24 cellular contexts compared by ENCODE assay signal in genomic region chr1:29800522-29800956, GRCh38.
A peak's percentile ranks its signal among the peaks of the same experiment; 100 is the strongest.
DNase-seq lines count a peak whose midpoint lies in the region; ATAC-seq and TF ChIP-seq lines count a peak whose summit lies in the region.
"Had no signal": no experiment of that assay in that cellular context is flagged by ENCODE, and none has a peak within 500 bp of the region (broad histone marks: within the 10 kb centered on the region; RNA-seq: fewer than 3 reads in every experiment).

No MANE protein-coding gene starts in this region.

- H3K79me2 ChIP-seq in PC-3 (ENCODE audit: low read length): no peaks in the 10 kb centered on the region

- H3K4me2 ChIP-seq in PC-3 (ENCODE audit: low read length) (no peak overlapping the region), neuronal stem cell (ENCODE audit: insufficient read depth, low read length, poor library complexity, severe bottlenecking) (no peak overlapping the region), mesenchymal stem cell (ENCODE audit: low read length, poor library complexity, severe bottlenecking) (no peak overlapping the region)

- TF ChIP-seq CTCF in PC-3 (conservative IDR thresholded peaks at IDR 0.05; ENCODE audit: low read depth, low read length) (no peak), epithelial cell of esophagus (IDR thresholded peaks at IDR 0.05; ENCODE audit: insufficient read depth, low read depth, low read length, missing control alignments) (no peak)

- H3K4ac ChIP-seq in neuronal stem cell (ENCODE audit: low read length) (no peak overlapping the region), mesenchymal stem cell (ENCODE audit: low read depth in 1 of 2, low read length in 2 of 2) (no peak overlapping the region)

- H3K27me3 ChIP-seq in PC-3 (ENCODE audit: low read length) (peaks cover 11% of the 10 kb centered on the region), neuronal stem cell (ENCODE audit: control insufficient read depth in 3 of 3, insufficient read depth in 3 of 3, low read depth in 1 of 3, low read length in 3 of 3) (peaks cover 0 to 4% (median 0%) of the 10 kb centered on the region in 3 experiments), mesenchymal stem cell (ENCODE audit: control insufficient read depth in 1 of 2, insufficient read depth in 1 of 2, low read length in 2 of 2) (peaks cover 3 to 40% of the 10 kb centered on the region in 2 experiments)
- H3K27me3 ChIP-seq: MG63 had no signal

- H3K9ac ChIP-seq in PC-3 (ENCODE audit: low read length) (no peak overlapping the region), neuronal stem cell (ENCODE audit: low read depth, low read length, poor library complexity) (no peak overlapping the region), mesenchymal stem cell (ENCODE audit: low read length) (no peak overlapping the region)

- no CpG with 5 or more reads among the region's 6 CpGs for WGBS in neuronal stem cell (ENCODE audit: extremely low coverage in 2 of 2, insufficient read length in 2 of 2, insufficient replicate concordance in 1 of 2), 2 donors
- WGBS in mesenchymal stem cell: 84% methylated on average over 6 of the region's 6 CpGs

- H3K18ac ChIP-seq in neuronal stem cell (ENCODE audit: low read length) (no peak overlapping the region), mesenchymal stem cell (ENCODE audit: low read depth in 1 of 2, low read length in 2 of 2) (no peak overlapping the region)

- H2BK5ac ChIP-seq in neuronal stem cell (ENCODE audit: low read length): no peak overlapping the region
- H2BK5ac ChIP-seq in mesenchymal stem cell (ENCODE audit: low read depth, low read length, poor library complexity, severe bottlenecking): no peak overlapping the region

- H2AK5ac ChIP-seq in neuronal stem cell (ENCODE audit: low read depth, low read length): no peak overlapping the region
- no peak overlapping the region for H2AK5ac ChIP-seq in mesenchymal stem cell (ENCODE audit: low read length, severe bottlenecking)

- H2AFZ ChIP-seq in PC-3 (ENCODE audit: low read length) (no peak overlapping the region), neuronal stem cell (ENCODE audit: low read length) (no peak overlapping the region), mesenchymal stem cell (ENCODE audit: low read depth, low read length) (no peak overlapping the region)

- intact Hi-C loops in PC-3 (cut with micrococcal nuclease): no loop called here
- intact Hi-C loops in posterior cingulate gyrus (cut with DNase I): no loop called here

- H4K8ac ChIP-seq in neuronal stem cell (ENCODE audit: low read depth, low read length) (no peak overlapping the region), mesenchymal stem cell (ENCODE audit: low read length) (no peak overlapping the region)

- no peak overlapping the region for H3K14ac ChIP-seq in neuronal stem cell (ENCODE audit: low read length)
- H3K14ac ChIP-seq in mesenchymal stem cell (ENCODE audit: low read length in 2 of 2): no peak overlapping the region

- CTCF ChIA-PET in PC-3 (lab: Charles Lee): no interaction called here

- H4K91ac ChIP-seq in neuronal stem cell (ENCODE audit: low read depth, low read length, poor library complexity) (no peak overlapping the region), mesenchymal stem cell (ENCODE audit: low read length) (no peak overlapping the region)

- H3K4me1 ChIP-seq in PC-3 (ENCODE audit: insufficient read depth, low read length) (peaks cover 3% of the 10 kb centered on the region; the same call in 1 of the 2 replicates), neuronal stem cell (ENCODE audit: control insufficient read depth in 2 of 2, insufficient read depth in 1 of 2, low read depth in 1 of 2, low read length in 2 of 2) (no peaks in the 10 kb centered on the region), mesenchymal stem cell (ENCODE audit: control insufficient read depth, insufficient read depth, low read depth, low read length) (no peaks in the 10 kb centered on the region)
- H3K4me1 ChIP-seq: left ventricle myocardium inferior, suprapubic skin had no signal

- H3K9me2 ChIP-seq in PC-3 (replicated peaks; ENCODE audit: low read length): no peaks in the 10 kb centered on the region

- no TSS peak for BruUV-seq in PC-3 (replicated peaks; lab: Mats Ljungman, UMichigan)

- H3K79me1 ChIP-seq in neuronal stem cell (ENCODE audit: low read depth, low read length) (no peaks in the 10 kb centered on the region), mesenchymal stem cell (replicated peaks; ENCODE audit: low read length, poor library complexity, severe bottlenecking) (no peaks in the 10 kb centered on the region)

- POLR2A ChIA-PET in PC-3 (lab: Charles Lee; ENCODE audit: unreplicated experiment): no interaction called here

- H3K23ac ChIP-seq in neuronal stem cell (ENCODE audit: low read depth, low read length, poor library complexity) (no peak overlapping the region), mesenchymal stem cell (ENCODE audit: low read length in 2 of 2) (no peak overlapping the region)

- H3K4me3 ChIP-seq in PC-3 (ENCODE audit: low read length) (no peak overlapping the region), epithelial cell of esophagus (ENCODE audit: low read length) (no peak overlapping the region), neuronal stem cell (ENCODE audit: low read length in 2 of 2) (no peak overlapping the region), mesenchymal stem cell (ENCODE audit: insufficient read depth in 1 of 2, low read depth in 1 of 2, low read length in 2 of 2) (no peak overlapping the region)
- H3K4me3 ChIP-seq: left ventricle myocardium inferior, MG63, suprapubic skin had no signal

- H3K36me3 ChIP-seq in PC-3 (ENCODE audit: low read depth, low read length) (no peaks in the 10 kb centered on the region), neuronal stem cell (replicated peaks in 1 of 2; ENCODE audit: control insufficient read depth in 2 of 2, insufficient read depth in 2 of 2, low read length in 2 of 2) (no peaks in the 10 kb centered on the region), mesenchymal stem cell (ENCODE audit: control insufficient read depth in 1 of 2, insufficient read depth in 2 of 2, low read depth in 1 of 2, low read length in 2 of 2) (no peaks in the 10 kb centered on the region)
- H3K36me3 ChIP-seq: left ventricle myocardium inferior, MG63, suprapubic skin had no signal

- no peaks in the 10 kb centered on the region for H3F3A ChIP-seq in PC-3 (ENCODE audit: low read length, unreplicated experiment)

- H2BK15ac ChIP-seq in neuronal stem cell (ENCODE audit: low read length) (peak overlapping the region; percentile 87), mesenchymal stem cell (ENCODE audit: low read depth, poor library complexity, severe bottlenecking) (no peak overlapping the region)

- H3K9me3 ChIP-seq in PC-3 (ENCODE audit: low read length) (no peaks in the 10 kb centered on the region), neuronal stem cell (replicated peaks in 1 of 2; ENCODE audit: control insufficient read depth in 2 of 2, insufficient read depth in 1 of 2, low read depth in 1 of 2, low read length in 2 of 2) (no peaks in the 10 kb centered on the region), mesenchymal stem cell (ENCODE audit: control insufficient read depth, low read length) (peaks cover 8% of the 10 kb centered on the region)
- H3K9me3 ChIP-seq: MG63, suprapubic skin had no signal

- no peak overlapping the region for H2BK120ac ChIP-seq in neuronal stem cell (ENCODE audit: low read depth, low read length)
- H2BK120ac ChIP-seq in mesenchymal stem cell (ENCODE audit: low read depth, low read length): no peak overlapping the region

- DNase-seq in DMS79 treated with DMSO at 0.1 percent for 48 hours (lab: John Stamatoyannopoulos, UW) (peak; percentile 19), DMS79 (lab: John Stamatoyannopoulos, UW) (no peak), PC-3 (peak; percentile 52), epithelial cell of esophagus (ENCODE audit: low read depth) (peak; percentile 55), neuronal stem cell (ENCODE audit: low spot score) (no peak), mesenchymal stem cell (no peak), posterior cingulate gyrus (no peak)
- DNase-seq: amniotic stem cell; GOT3; KBM-7; left ventricle myocardium inferior; MG63; midbrain; naive thymus-derived CD4-positive, alpha-beta T cell; NCI-H2029; NCI-H2227 treated with DMSO at 0.1 percent for 48 hours; NCI-H526; occipital lobe; SIG-M5; stimulated activated naive CD4-positive, alpha-beta T cell treated with Interleukin-2 at 50 U/mL for 16 hours had no signal

- H2BK12ac ChIP-seq in neuronal stem cell (ENCODE audit: low read length) (no peak overlapping the region), mesenchymal stem cell (ENCODE audit: low read length in 2 of 2) (no peak overlapping the region)

- H3K27ac ChIP-seq in PC-3 (ENCODE audit: low read length) (no peak overlapping the region), neuronal stem cell (replicated peaks; ENCODE audit: low read length) (no peak overlapping the region), mesenchymal stem cell (ENCODE audit: low read length, poor library complexity, severe bottlenecking) (no peak overlapping the region)
- H3K27ac ChIP-seq: 22Rv1, left ventricle myocardium inferior, suprapubic skin had no signal

- no peaks in the 10 kb centered on the region for H4K20me1 ChIP-seq in PC-3 (ENCODE audit: low read length)

- ATAC-seq in PC-3 (no peak), GM19023 (IDR thresholded peaks at IDR 0.05; ENCODE audit: unreplicated experiment) (no peak)
- ATAC-seq: naive thymus-derived CD4-positive, alpha-beta T cell; Panc1 had no signal

Comparison
In these comparisons a context has a peak if more than half of its experiments do, and no peak if none do; other contexts are left out.
1. DNase-seq: peak in DMS79 treated with DMSO at 0.1 percent for 48 hours (single experiment), PC-3 (single experiment) and epithelial cell of esophagus (single experiment); none in DMS79 (single experiment), neuronal stem cell (single experiment), mesenchymal stem cell (single experiment) and posterior cingulate gyrus (0 of 10).